17 cellular contexts compared by ENCODE assay signal in genomic region chr18:79789901-79790885, GRCh38. TPM values are rescaled to one million over a fixed set of nuclear protein-coding genes. Genes with fewer than 3 reads are reported as not detected.
DNase-seq lines count a peak whose midpoint lies in the region; ATAC-seq lines count a peak whose summit lies in the region.
"Had no signal": no experiment of that assay in that cellular context is flagged by ENCODE, and none has a peak within 500 bp of the region (broad histone marks: within the 10 kb centered on the region; RNA-seq: fewer than 3 reads in every experiment).

No MANE protein-coding gene starts in this region.

- H2BK15ac ChIP-seq in mesendoderm (replicated peaks; ENCODE audit: low read depth) = no peak overlapping the region

- H3K4me1 ChIP-seq in mesendoderm (ENCODE audit: control insufficient read depth, low read depth, low read length) = no peaks in the 10 kb centered on the region

- no peak overlapping the region for H4K5ac ChIP-seq in mesendoderm (ENCODE audit: low read length)

- H3K79me2 ChIP-seq in mesendoderm (ENCODE audit: control insufficient read depth, insufficient read depth, low read length) = no peaks in the 10 kb centered on the region

- H3K23ac ChIP-seq in mesendoderm (ENCODE audit: low read length) = no peak overlapping the region

- no peak overlapping the region for H3K4me3 ChIP-seq in mesendoderm (ENCODE audit: low read length)
- H3K4me3 ChIP-seq: GM23248, lung, pancreas had no signal

- no peak overlapping the region for H3K9ac ChIP-seq in mesendoderm (ENCODE audit: low read length)
- H3K9ac ChIP-seq: GM23248 had no signal

- H3K56ac ChIP-seq in mesendoderm (ENCODE audit: low read length) = no peak overlapping the region

- H4K8ac ChIP-seq in mesendoderm (ENCODE audit: low read depth, low read length) = no peak overlapping the region

- H3K18ac ChIP-seq in mesendoderm (ENCODE audit: low read length) = no peak overlapping the region

- H2BK120ac ChIP-seq in mesendoderm (ENCODE audit: low read depth, low read length) = no peak overlapping the region

- no peak overlapping the region for H3K4me2 ChIP-seq in mesendoderm (ENCODE audit: low read length)

- H3K27me3 ChIP-seq in mesendoderm (ENCODE audit: insufficient read depth, low read length, poor library complexity) = peaks cover 15% of the 10 kb centered on the region

- no peak overlapping the region for H3K4ac ChIP-seq in mesendoderm (ENCODE audit: low read depth, low read length)

- H3K79me1 ChIP-seq in mesendoderm (ENCODE audit: low read length) = no peaks in the 10 kb centered on the region

- no peak for ATAC-seq in sciatic nerve
- ATAC-seq in HG03342 (IDR thresholded peaks at IDR 0.05; ENCODE audit: unreplicated experiment) = no peak
- no peak for ATAC-seq in GM19452 (IDR thresholded peaks at IDR 0.05; ENCODE audit: unreplicated experiment)
- no peak for ATAC-seq in GM18511 (IDR thresholded peaks at IDR 0.05; ENCODE audit: unreplicated experiment)

- no peak overlapping the region for H2BK5ac ChIP-seq in mesendoderm (ENCODE audit: low read length)

- no CpG with 5 or more reads among the region's 46 CpGs for WGBS in mesendoderm (ENCODE audit: extremely low coverage, insufficient coverage, low lambda C conversion rate)

- H2AK5ac ChIP-seq in mesendoderm (ENCODE audit: low read length) = no peak overlapping the region

- intact Hi-C loops in sciatic nerve (cut with DNase I) = no loop called here

- no peaks in the 10 kb centered on the region for H3K36me3 ChIP-seq in mesendoderm (ENCODE audit: control insufficient read depth, insufficient read depth, low read length)
- H3K36me3 ChIP-seq: pancreas had no signal

- DNase-seq in DMS53 (lab: John Stamatoyannopoulos, UW) (peak; percentile 89), NCI-H146 (lab: John Stamatoyannopoulos, UW) (peak; percentile 83), NCI-H774 (lab: John Stamatoyannopoulos, UW) (peak; percentile 29), sciatic nerve (ENCODE audit: low spot score) (peak; percentile 43), mesendoderm (no peak)
- DNase-seq: activated CD4-positive, alpha-beta T cell treated with anti-CD3 and anti-CD28 coated beads, Interleukin-2, amount 10 ng/mL, durations not matched to agents 7 days and 5 days; activated naive CD4-positive, alpha-beta T cell treated with anti-CD3 and anti-CD28 coated beads, Interleukin-2, amount 10 ng/mL, durations not matched to agents 7 days and 5 days; GM23248; naive B cell; NCI-H2171 treated with DMSO at 0.1 percent for 48 hours; stimulated activated CD4-positive, alpha-beta T cell treated with anti-CD3 and anti-CD28 coated beads, Interleukin-4, amount 100 ng/mL, for 24 hours had no signal

- no peak overlapping the region for H3K27ac ChIP-seq in mesendoderm (ENCODE audit: low read depth, low read length)
- H3K27ac ChIP-seq: pancreas had no signal

RNA-seq across cellular contexts. Expression of gene KCNG2, which starts 7.5 kb away (rescaled TPM):
- 0.22 TPM for total RNA-seq in sciatic nerve
- 0.04 TPM for polyA plus RNA-seq in mesendoderm (2013, experiment 1 of 2)
- polyA plus RNA-seq in mesendoderm (2013, experiment 2 of 2) = not detected
- total RNA-seq: activated CD4-positive, alpha-beta T cell treated with anti-CD3 and anti-CD28 coated beads, Interleukin-2, amount 10 ng/mL, durations not matched to agents 7 days and 5 days; GM23248; Right ventricle myocardium inferior had no signal
- polyA plus RNA-seq: GM23248, pancreas had no signal
